In the genomic region with DNA sequence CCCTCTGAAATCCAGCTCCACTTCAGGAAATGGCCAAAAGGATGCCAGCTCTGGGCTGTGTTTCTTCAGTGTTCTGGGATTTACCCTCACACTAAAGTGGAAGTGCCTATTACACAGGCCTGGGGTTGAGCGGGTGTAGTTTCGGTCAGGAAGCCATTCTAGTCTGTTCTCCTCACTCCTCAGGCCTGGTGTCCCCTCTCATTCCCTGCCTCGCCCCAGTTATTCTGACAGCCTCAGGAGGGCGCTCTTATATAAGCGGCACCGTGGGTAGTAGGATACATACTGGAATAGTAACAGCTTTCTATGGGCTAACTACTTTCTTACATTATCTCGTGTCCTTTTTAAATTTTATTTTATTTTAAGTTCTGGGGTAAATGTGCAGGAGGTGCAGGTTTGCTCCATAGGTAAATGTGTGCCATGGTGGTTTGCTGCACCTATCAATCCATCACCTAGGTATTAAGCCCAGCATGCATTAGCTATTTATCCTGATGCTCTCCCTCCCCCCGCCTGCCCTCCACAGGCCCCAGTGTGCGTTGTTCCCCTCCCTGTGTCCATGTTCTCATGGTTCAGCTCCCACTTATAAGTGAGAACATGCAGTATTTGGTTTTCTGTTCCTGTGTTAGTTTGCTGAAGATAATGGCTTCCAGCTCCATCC, we compare ENCODE assay signal across 9 cellular contexts.
DNase-seq lines count a peak whose midpoint lies in the region; TF ChIP-seq lines count a peak whose summit lies in the region.
"Had no signal": no experiment of that assay in that cellular context is flagged by ENCODE, and none has a peak within 500 bp of the region (broad histone marks: within the 10 kb centered on the region; RNA-seq: fewer than 3 reads in every experiment).

No MANE protein-coding gene starts in this region.

- DNase-seq in EH (ENCODE audit: low read depth) (peak; percentile 64), LNCaP clone FGC (ENCODE audit: low read depth) (no peak), astrocyte of the spinal cord (ENCODE audit: low read depth, low spot score) (peak; percentile 16), midbrain (lab: John Stamatoyannopoulos, UW) (peak; percentile 23), kidney glomerular epithelial cell (lab: John Stamatoyannopoulos, UW) (no peak), SIG-M5 (lab: John Stamatoyannopoulos, UW) (no peak), OCI-M2 (lab: John Stamatoyannopoulos, UW; ENCODE audit: unreplicated experiment) (no peak), globus pallidus (ENCODE audit: low spot score) (no peak)

- TF ChIP-seq CTCF in LNCaP clone FGC (IDR thresholded peaks at IDR 0.05; ENCODE audit: control insufficient read depth, extremely low read depth, insufficient read depth), result peak; percentile 51
- TF ChIP-seq CTCF in astrocyte of the spinal cord (IDR thresholded peaks at IDR 0.05; ENCODE audit: low read depth, low read length), result peak; percentile 42

- in situ Hi-C loops in astrocyte of the spinal cord (cut with HindIII; ENCODE audit: low sequenced_read_pairs), result no loop called here

- no peak overlapping the region for H3K4me3 ChIP-seq in LNCaP clone FGC (ENCODE audit: low read depth, low read length)
- H3K4me3 ChIP-seq in astrocyte of the spinal cord (ENCODE audit: low read depth, low read length), result no peak overlapping the region
- H3K4me3 ChIP-seq: thoracic aorta had no signal

Comparison
In these comparisons a context has a peak if more than half of its experiments do, and no peak if none do; other contexts are left out.
1. DNase-seq: peak in EH (single experiment), astrocyte of the spinal cord (single experiment) and midbrain (single experiment); none in LNCaP clone FGC (single experiment), kidney glomerular epithelial cell (single experiment), SIG-M5 (single experiment), OCI-M2 (single experiment) and globus pallidus (single experiment).